In genomic region chr18:9365406-9365805, GRCh38 we compare ENCODE assay signal across 1 cellular context.
TF ChIP-seq lines count a peak whose summit lies in the region.

No MANE protein-coding gene starts in this region.

TF ChIP-seq in SK-N-SH treated with all-trans-retinoic acid at 6 μM for 48 hours, 23 proteins besides CTCF, POLR2A, EP300 and RAD21 (continued from another document):
- TF ChIP-seq POU6F1 (CRISPR knock-in tag; IDR thresholded peaks at IDR 0.05; ENCODE audit: borderline replicate concordance, low read depth) (no peak), SNAI2 (CRISPR knock-in tag; IDR thresholded peaks at IDR 0.05) (no peak), PATZ1 (CRISPR knock-in tag; IDR thresholded peaks at IDR 0.05; ENCODE audit: borderline replicate concordance) (no peak), ZFP3 (CRISPR knock-in tag; IDR thresholded peaks at IDR 0.05) (no peak), CSDC2 (CRISPR knock-in tag; IDR thresholded peaks at IDR 0.05) (no peak), ZFP30 (CRISPR knock-in tag; IDR thresholded peaks at IDR 0.05) (no peak), TSHZ2 (CRISPR knock-in tag; IDR thresholded peaks at IDR 0.05) (no peak), RARB (CRISPR knock-in tag; IDR thresholded peaks at IDR 0.05) (no peak)
